In genomic region chr7:123811056-123811455, GRCh38 we compare ENCODE assay signal across 24 cellular contexts. TPM values are rescaled to one million over a fixed set of nuclear protein-coding genes. Genes with fewer than 3 reads are reported as not detected.
DNase-seq lines count a peak whose midpoint lies in the region; ATAC-seq and TF ChIP-seq lines count a peak whose summit lies in the region.
"Had no signal": no experiment of that assay in that cellular context is flagged by ENCODE, and none has a peak within 500 bp of the region (broad histone marks: within the 10 kb centered on the region; RNA-seq: fewer than 3 reads in every experiment).

No MANE protein-coding gene starts in this region.

- peaks cover 7% of the 10 kb centered on the region for H3K27me3 Mint-ChIP-seq in CD4-positive, alpha-beta T cell

- CTCF ChIA-PET in RWPE1 (lab: Yijun Ruan, JAX) = no interaction called here
- CTCF ChIA-PET in CD4-positive, alpha-beta T cell (lab: Charles Lee) = no interaction called here

- H3K27me3 ChIP-seq in right lobe of liver = no peaks in the 10 kb centered on the region
- H3K27me3 ChIP-seq in CD4-positive, alpha-beta T cell (ENCODE audit: control insufficient read depth, insufficient read depth, low read length) = no peaks in the 10 kb centered on the region

- DNase-seq in AG10803 (ENCODE audit: low read depth) (peak; percentile 23), RWPE1 (ENCODE audit: low spot score) (peak; percentile 15), choroid plexus epithelial cell (ENCODE audit: low read depth) (peak; percentile 37), fibroblast of the aortic adventitia (ENCODE audit: low read depth) (peak; percentile 48), T-helper 1 cell (no peak), HK-2 (ENCODE audit: unreplicated experiment) (no peak), right lobe of liver (no peak)
- DNase-seq in CD4-positive, alpha-beta T cell = no peak
- DNase-seq: BE2C, COR-L47, DMS79 treated with DMSO at 0.1 percent for 48 hours, IMR-90, NCI-H1105 treated with DMSO at 0.1 percent for 48 hours, NCI-H2029 treated with DMSO at 0.1 percent for 48 hours, NCI-H2171, NCI-H526, PC-3, SHP77 treated with DMSO at 0.1 percent for 48 hours had no signal

- intact Hi-C loops in right lobe of liver (cut with DNase I) = no loop called here
- intact Hi-C loops in CD4-positive, alpha-beta T cell (cut with DNase I, micrococcal nuclease) = no loop called here

- H3K27ac ChIP-seq in RWPE1 = no peak overlapping the region
- H3K27ac ChIP-seq in right lobe of liver = no peak overlapping the region
- no peak overlapping the region for H3K27ac ChIP-seq in CD4-positive, alpha-beta T cell (ENCODE audit: low read depth, low read length)
- H3K27ac ChIP-seq: KMS-11, SK-N-MC had no signal

- H3K9me3 ChIP-seq in right lobe of liver = no peaks in the 10 kb centered on the region
- no peaks in the 10 kb centered on the region for H3K9me3 ChIP-seq in CD4-positive, alpha-beta T cell (ENCODE audit: control insufficient read depth, low read length)
- H3K9me3 ChIP-seq: BE2C, HAP-1 had no signal

- peaks cover 9% of the 10 kb centered on the region for H3K9me3 Mint-ChIP-seq in CD4-positive, alpha-beta T cell

- no peaks in the 10 kb centered on the region for H3K4me1 Mint-ChIP-seq in CD4-positive, alpha-beta T cell (ENCODE audit: low read depth)
- H3K4me1 Mint-ChIP-seq: GM23338 had no signal

- ATAC-seq in right lobe of liver = no peak
- no peak for ATAC-seq in CD4-positive, alpha-beta T cell (ENCODE audit: poor library complexity)
- ATAC-seq: GM23338, PC-3 had no signal

- no peaks in the 10 kb centered on the region for H3K36me3 Mint-ChIP-seq in CD4-positive, alpha-beta T cell (ENCODE audit: low read depth)

- POLR2A ChIA-PET in RWPE1 (lab: Yijun Ruan, JAX; ENCODE audit: low non-redundant PET) = no interaction called here
- POLR2A ChIA-PET in CD4-positive, alpha-beta T cell (lab: Charles Lee) = no interaction called here

- no peaks in the 10 kb centered on the region for H3K4me1 ChIP-seq in right lobe of liver
- H3K4me1 ChIP-seq: BE2C had no signal

- TF ChIP-seq POLR2A in right lobe of liver (IDR thresholded peaks at IDR 0.05) = no peak

- TF ChIP-seq CTCF in AG10803 (conservative IDR thresholded peaks at IDR 0.05; ENCODE audit: low read length) (no peak), RWPE1 (conservative IDR thresholded peaks at IDR 0.05; ENCODE audit: low read depth) (no peak), choroid plexus epithelial cell (conservative IDR thresholded peaks at IDR 0.05; ENCODE audit: low read depth, low read length) (no peak), fibroblast of the aortic adventitia (IDR thresholded peaks at IDR 0.05; ENCODE audit: insufficient read depth, low read length) (no peak), right lobe of liver (IDR thresholded peaks at IDR 0.05) (no peak)
- TF ChIP-seq CTCF in CD4-positive, alpha-beta T cell (IDR thresholded peaks at IDR 0.05) = no peak

- H3K4me3 ChIP-seq in AG10803 (ENCODE audit: low read length) (no peak overlapping the region), choroid plexus epithelial cell (ENCODE audit: low read depth, low read length) (no peak overlapping the region), fibroblast of the aortic adventitia (ENCODE audit: low read depth, low read length) (no peak overlapping the region), right lobe of liver (no peak overlapping the region)
- H3K4me3 ChIP-seq: GM23338, HAP-1, SK-N-MC had no signal

- H3K4me3 Mint-ChIP-seq in CD4-positive, alpha-beta T cell = no peak overlapping the region
- H3K4me3 Mint-ChIP-seq: GM23338 had no signal

- no peak overlapping the region for H3K27ac Mint-ChIP-seq in CD4-positive, alpha-beta T cell
- H3K27ac Mint-ChIP-seq: GM23338 had no signal

- H3K36me3 ChIP-seq in right lobe of liver = no peaks in the 10 kb centered on the region
- H3K36me3 ChIP-seq: BE2C, HAP-1 had no signal

RNA-seq across cellular contexts. Expression of gene HYAL4, which starts 33.9 kb away (rescaled TPM):
- total RNA-seq in fibroblast of the aortic adventitia (ENCODE audit: low replicate concordance) (not detected in 2 replicates), right lobe of liver (not detected)
- total RNA-seq in CD4-positive, alpha-beta T cell = under 1 TPM in 1 of 2 experiments, not detected in 1; 0.14 TPM
- total RNA-seq: A172, GM23338, IMR-90, RPMI7951 had no signal

Comparison
In these comparisons a context has a peak if more than half of its experiments do, and no peak if none do; other contexts are left out.
1. DNase-seq: peak in AG10803 (single experiment), RWPE1 (single experiment), choroid plexus epithelial cell (single experiment) and fibroblast of the aortic adventitia (single experiment); none in T-helper 1 cell (0 of 5), HK-2 (single experiment), right lobe of liver (0 of 3) and CD4-positive, alpha-beta T cell (0 of 10).